In genomic region chr20:17641993-17642392, GRCh38 we compare ENCODE assay signal across 20 cellular contexts. TPM values are rescaled to one million over a fixed set of nuclear protein-coding genes. Genes with fewer than 3 reads are reported as not detected.
DNase-seq lines count a peak whose midpoint lies in the region; ATAC-seq and TF ChIP-seq lines count a peak whose summit lies in the region.
"Had no signal": no experiment of that assay in that cellular context is flagged by ENCODE, and none has a peak within 500 bp of the region (broad histone marks: within the 10 kb centered on the region; RNA-seq: fewer than 3 reads in every experiment).

No MANE protein-coding gene starts in this region.

- TF ChIP-seq POLR2A in tibial nerve (IDR thresholded peaks at IDR 0.05), result no peak

- peaks cover 76% of the 10 kb centered on the region for H3K4me1 ChIP-seq in left ventricle myocardium inferior
- H3K4me1 ChIP-seq in right atrium auricular region, result peaks cover 0 to 81% of the 10 kb centered on the region in 2 donors
- H3K4me1 ChIP-seq in skeletal muscle tissue (ENCODE audit: control insufficient read depth in 3 of 3, insufficient read depth in 3 of 3, low read length in 3 of 3), result peaks cover 63 to 75% (median 67%) of the 10 kb centered on the region in 3 donors
- peaks cover 0 to 63% (median 12%) of the 10 kb centered on the region in 4 donors for H3K4me1 ChIP-seq in tibial nerve

- TF ChIP-seq CTCF in left ventricle myocardium inferior (IDR thresholded peaks at IDR 0.05; ENCODE audit: borderline replicate concordance), result no peak
- TF ChIP-seq CTCF in right atrium auricular region (IDR thresholded peaks at IDR 0.05), result no peak
- TF ChIP-seq CTCF in tibial nerve (IDR thresholded peaks at IDR 0.05), result no peak
- TF ChIP-seq CTCF in WTC11 (IDR thresholded peaks at IDR 0.05), result no peak

- H3K4me3 ChIP-seq in left ventricle myocardium inferior, result no peak overlapping the region
- H3K4me3 ChIP-seq in right atrium auricular region, result no peak overlapping the region
- no peak overlapping the region for H3K4me3 ChIP-seq in skeletal muscle tissue (ENCODE audit: low read length in 3 of 3)
- no peak overlapping the region for H3K4me3 ChIP-seq in tibial nerve
- H3K4me3 ChIP-seq: GM23248, K562 had no signal

- H3K9me3 ChIP-seq in left ventricle myocardium inferior (replicated peaks) (no peaks in the 10 kb centered on the region), right atrium auricular region (no peaks in the 10 kb centered on the region), skeletal muscle tissue (ENCODE audit: control insufficient read depth in 3 of 3, low read length in 3 of 3) (no peaks in the 10 kb centered on the region), tibial nerve (no peaks in the 10 kb centered on the region)
- H3K9me3 ChIP-seq: BE2C had no signal

- CTCF ChIA-PET in WTC11 (lab: Charles Lee), result interaction anchor here (1.1 to 2.2 kb wide), 2 partner anchors 13 to 24 kb away, joined by 3 to 7 read pairs; no protein-coding TSS in a partner anchor

- POLR2A ChIA-PET in WTC11 (lab: Charles Lee), result no interaction called here

- H3K4me3 Mint-ChIP-seq in activated T-helper 1 cell treated with anti-CD3 and anti-CD28 coated beads, Interleukin-12 subunit alpha, Interleukin-12 subunit beta, Interleukin-2, Interleukin-4 antibody, amounts not matched to agents 30 ng/mL and 10 ng/mL and 1 ng/mL, durations not matched to agents 14 hours and 24 hours and 36 hours, result no peak overlapping the region
- no peak overlapping the region for H3K4me3 Mint-ChIP-seq in WTC11
- H3K4me3 Mint-ChIP-seq: CD4-positive, alpha-beta memory T cell had no signal

- 81 to 82% methylated on average over 9 to 11 of the region's 11 CpGs for WGBS in tibial nerve, 2 donors

- no peak for TF ChIP-seq EP300 in tibial nerve (IDR thresholded peaks at IDR 0.05)

- intact Hi-C loops in left ventricle myocardium inferior (cut with micrococcal nuclease), result no loop called here
- intact Hi-C loops in activated T-helper 1 cell treated with anti-CD3 and anti-CD28 coated beads, Interleukin-12 subunit alpha, Interleukin-12 subunit beta, Interleukin-2, Interleukin-4 antibody, amounts not matched to agents 30 ng/mL and 10 ng/mL and 1 ng/mL, durations not matched to agents 14 hours and 24 hours and 36 hours (cut with micrococcal nuclease), result no loop called here

- H3K27ac Mint-ChIP-seq in activated T-helper 1 cell treated with anti-CD3 and anti-CD28 coated beads, Interleukin-12 subunit alpha, Interleukin-12 subunit beta, Interleukin-2, Interleukin-4 antibody, amounts not matched to agents 30 ng/mL and 10 ng/mL and 1 ng/mL, durations not matched to agents 14 hours and 24 hours and 36 hours, result no peak overlapping the region
- H3K27ac Mint-ChIP-seq in WTC11, result no peak overlapping the region

- H3K36me3 ChIP-seq in left ventricle myocardium inferior (peaks cover 46% of the 10 kb centered on the region), right atrium auricular region (peaks cover 33% of the 10 kb centered on the region), skeletal muscle tissue (ENCODE audit: control insufficient read depth in 3 of 3, insufficient read depth in 3 of 3, low read length in 3 of 3) (peaks cover 6 to 27% (median 11%) of the 10 kb centered on the region in 3 donors), tibial nerve (peaks cover 0 to 43% (median 0%) of the 10 kb centered on the region in 3 donors)
- H3K36me3 ChIP-seq: BE2C had no signal

- H3K27me3 Mint-ChIP-seq in activated T-helper 1 cell treated with anti-CD3 and anti-CD28 coated beads, Interleukin-12 subunit alpha, Interleukin-12 subunit beta, Interleukin-2, Interleukin-4 antibody, amounts not matched to agents 30 ng/mL and 10 ng/mL and 1 ng/mL, durations not matched to agents 14 hours and 24 hours and 36 hours (ENCODE audit: insufficient read depth), result no peaks in the 10 kb centered on the region
- H3K27me3 Mint-ChIP-seq in WTC11 (ENCODE audit: low read depth), result no peaks in the 10 kb centered on the region
- H3K27me3 Mint-ChIP-seq: CD4-positive, alpha-beta memory T cell had no signal

- peak; percentile 11 for DNase-seq in left ventricle myocardium inferior
- no peak for DNase-seq in right atrium auricular region (ENCODE audit: low spot score)
- DNase-seq in left lobe of liver (ENCODE audit: low spot score), result no peak
- no peak for DNase-seq in tibial nerve (ENCODE audit: low spot score in 2 of 2)
- no peak for DNase-seq in activated T-helper 1 cell treated with anti-CD3 and anti-CD28 coated beads, Interleukin-12 subunit alpha, Interleukin-12 subunit beta, Interleukin-2, Interleukin-4 antibody, amounts not matched to agents 30 ng/mL and 10 ng/mL and 1 ng/mL, durations not matched to agents 14 hours and 24 hours and 36 hours (ENCODE audit: low spot score)
- no peak for DNase-seq in WTC11 (ENCODE audit: low spot score)
- DNase-seq in activated gamma-delta T cell (lab: John Stamatoyannopoulos, UW), result no peak
- DNase-seq: BE2C; CD4-positive, alpha-beta memory T cell; EL; GM23248; NCI-H1105; NCI-H1694; NCI-H2081 treated with DMSO at 0.1 percent for 48 hours; NCI-H510A; NCI-H748 treated with DMSO at 0.1 percent for 48 hours; SHP77 had no signal

- peaks cover 7% of the 10 kb centered on the region for H3K36me3 Mint-ChIP-seq in activated T-helper 1 cell treated with anti-CD3 and anti-CD28 coated beads, Interleukin-12 subunit alpha, Interleukin-12 subunit beta, Interleukin-2, Interleukin-4 antibody, amounts not matched to agents 30 ng/mL and 10 ng/mL and 1 ng/mL, durations not matched to agents 14 hours and 24 hours and 36 hours (ENCODE audit: low read depth)
- peaks cover 22% of the 10 kb centered on the region for H3K36me3 Mint-ChIP-seq in WTC11

- no peaks in the 10 kb centered on the region for H3K9me3 Mint-ChIP-seq in activated T-helper 1 cell treated with anti-CD3 and anti-CD28 coated beads, Interleukin-12 subunit alpha, Interleukin-12 subunit beta, Interleukin-2, Interleukin-4 antibody, amounts not matched to agents 30 ng/mL and 10 ng/mL and 1 ng/mL, durations not matched to agents 14 hours and 24 hours and 36 hours
- H3K9me3 Mint-ChIP-seq in WTC11, result no peaks in the 10 kb centered on the region
- H3K9me3 Mint-ChIP-seq: CD4-positive, alpha-beta memory T cell had no signal

- no peaks in the 10 kb centered on the region for H3K27me3 ChIP-seq in left ventricle myocardium inferior (ENCODE audit: low read depth)
- H3K27me3 ChIP-seq in right atrium auricular region, result no peaks in the 10 kb centered on the region
- H3K27me3 ChIP-seq in skeletal muscle tissue (ENCODE audit: control insufficient read depth in 3 of 3, insufficient read depth in 3 of 3, low read length in 3 of 3), result no peaks in the 10 kb centered on the region
- H3K27me3 ChIP-seq in tibial nerve, result no peaks in the 10 kb centered on the region
- H3K27me3 ChIP-seq: BE2C had no signal

- H3K27ac ChIP-seq in left ventricle myocardium inferior (replicated peaks) (peak overlapping the region; percentile 21), right atrium auricular region (peak overlapping the region in 1 of 2 donors; percentile 81), skeletal muscle tissue (ENCODE audit: low read depth, low read length) (peak overlapping the region; percentile 80), tibial nerve (no peak overlapping the region)
- H3K27ac ChIP-seq: GM23248 had no signal

- ATAC-seq in left lobe of liver, result peak; percentile 65
- no peak for ATAC-seq in WTC11
- ATAC-seq: K562 had no signal

- peak overlapping the region in 1 of 3 donors; percentile 68 for H3K9ac ChIP-seq in skeletal muscle tissue (ENCODE audit: low read depth in 1 of 3, low read length in 3 of 3)
- H3K9ac ChIP-seq: GM23248 had no signal

- H3K4me1 Mint-ChIP-seq in activated T-helper 1 cell treated with anti-CD3 and anti-CD28 coated beads, Interleukin-12 subunit alpha, Interleukin-12 subunit beta, Interleukin-2, Interleukin-4 antibody, amounts not matched to agents 30 ng/mL and 10 ng/mL and 1 ng/mL, durations not matched to agents 14 hours and 24 hours and 36 hours (ENCODE audit: low read depth), result no peaks in the 10 kb centered on the region
- peaks cover 22% of the 10 kb centered on the region for H3K4me1 Mint-ChIP-seq in WTC11

TF ChIP-seq in WTC11, 78 proteins besides CTCF, POLR2A, EP300 and RAD21 (continues in another document):
- TF ChIP-seq, protein P1, sequence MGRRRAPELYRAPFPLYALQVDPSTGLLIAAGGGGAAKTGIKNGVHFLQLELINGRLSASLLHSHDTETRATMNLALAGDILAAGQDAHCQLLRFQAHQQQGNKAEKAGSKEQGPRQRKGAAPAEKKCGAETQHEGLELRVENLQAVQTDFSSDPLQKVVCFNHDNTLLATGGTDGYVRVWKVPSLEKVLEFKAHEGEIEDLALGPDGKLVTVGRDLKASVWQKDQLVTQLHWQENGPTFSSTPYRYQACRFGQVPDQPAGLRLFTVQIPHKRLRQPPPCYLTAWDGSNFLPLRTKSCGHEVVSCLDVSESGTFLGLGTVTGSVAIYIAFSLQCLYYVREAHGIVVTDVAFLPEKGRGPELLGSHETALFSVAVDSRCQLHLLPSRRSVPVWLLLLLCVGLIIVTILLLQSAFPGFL (CRISPR knock-in tag; IDR thresholded peaks at IDR 0.05; ENCODE audit: borderline replicate concordance), result no peak

RNA-seq across cellular contexts. Expression of gene RRBP1, which starts 40.0 kb away (rescaled TPM):
- total RNA-seq in left ventricle myocardium inferior, result 31.3 TPM
- 10 to 100 TPM; 52.0 to 57.7 TPM for total RNA-seq in right atrium auricular region
- total RNA-seq in left lobe of liver, result 191 TPM
- 76.2 TPM for total RNA-seq in skeletal muscle tissue
- 100 to 1,000 TPM in 1 of 4 donors, 10 to 100 TPM in 3; 76.5 to 162 (median 83.9) TPM for total RNA-seq in tibial nerve
- 54.8 and 56.0 TPM in 2 replicates for total RNA-seq in activated T-helper 1 cell treated with anti-CD3 and anti-CD28 coated beads, Interleukin-12 subunit alpha, Interleukin-12 subunit beta, Interleukin-2, Interleukin-4 antibody, amounts not matched to agents 30 ng/mL and 10 ng/mL and 1 ng/mL, durations not matched to agents 14 hours and 24 hours and 36 hours
- total RNA-seq in WTC11 (2021), result 161 to 171 TPM (median 162 TPM) in 3 replicates

RNA-seq across cellular contexts. Expression of gene BANF2, which starts 57.8 kb away (rescaled TPM):
- total RNA-seq in left ventricle myocardium inferior (not detected), right atrium auricular region (not detected), left lobe of liver (not detected), skeletal muscle tissue (not detected), tibial nerve (not detected), WTC11 (2021) (not detected in 3 replicates)
- total RNA-seq in activated T-helper 1 cell treated with anti-CD3 and anti-CD28 coated beads, Interleukin-12 subunit alpha, Interleukin-12 subunit beta, Interleukin-2, Interleukin-4 antibody, amounts not matched to agents 30 ng/mL and 10 ng/mL and 1 ng/mL, durations not matched to agents 14 hours and 24 hours and 36 hours, result not detected in 2 replicates
- total RNA-seq: CD4-positive, alpha-beta memory T cell; GM23248; K562; OCI-LY7 had no signal

Comparison
In these comparisons a context has a peak if more than half of its experiments do, and no peak if none do; other contexts are left out.
1. H3K27ac ChIP-seq: peak in left ventricle myocardium inferior (single experiment) and skeletal muscle tissue (single experiment); none in tibial nerve (0 of 4).